ENCODE assay signal across 1 cellular context in genomic region chr5:134758504-134759341, GRCh38.
TF ChIP-seq lines count a peak whose summit lies in the region.

Gene DDX46 (plus strand): TSS chr5:134758779. CDS start chr5:134758939, 160 bp downstream.

TF ChIP-seq in HepG2, 621 proteins besides CTCF, POLR2A, EP300 and RAD21 (continued from another document and continues in another):
- TF ChIP-seq ARID3A (IDR thresholded peaks at IDR 0.05; ENCODE audit: low read depth, low read length) (no peak), STAT5B (CRISPR knock-in tag; IDR thresholded peaks at IDR 0.05) (no peak), ZSCAN31 (CRISPR knock-in tag; IDR thresholded peaks at IDR 0.05; ENCODE audit: low read depth) (peak; percentile 92), ZNF331 (CRISPR knock-in tag; IDR thresholded peaks at IDR 0.05) (peak; percentile 91), RXRA (CRISPR knock-in tag; IDR thresholded peaks at IDR 0.05) (peak; percentile 76; the same call in 1 of the 2 replicates), SOX6 (IDR thresholded peaks at IDR 0.05) (no peak), SOX6 (CRISPR knock-in tag; IDR thresholded peaks at IDR 0.05) (peak; percentile 72), MIXL1 (CRISPR knock-in tag; IDR thresholded peaks at IDR 0.05) (peak; percentile 92), ZNF772 (CRISPR knock-in tag; IDR thresholded peaks at IDR 0.05) (peak; percentile 96), ZNF496 (CRISPR knock-in tag; IDR thresholded peaks at IDR 0.05; ENCODE audit: insufficient replicate concordance) (no peak), NCOA1 (CRISPR knock-in tag; IDR thresholded peaks at IDR 0.05) (no peak), ZBTB46 (CRISPR knock-in tag; IDR thresholded peaks at IDR 0.05; ENCODE audit: borderline replicate concordance) (peak; percentile 41; the same call in 1 of the 2 replicates), ZNF543 (CRISPR knock-in tag; IDR thresholded peaks at IDR 0.05) (peak; percentile 89), IKZF4 (CRISPR knock-in tag; IDR thresholded peaks at IDR 0.05; ENCODE audit: borderline replicate concordance, low read depth, not compliant biosample characterization) (peak; percentile 63), ZNF205 (CRISPR knock-in tag; IDR thresholded peaks at IDR 0.05) (peak; percentile 86; the same call in 1 of the 2 replicates), SSRP1 (CRISPR knock-in tag; IDR thresholded peaks at IDR 0.05) (no peak), SNAPC2 (CRISPR knock-in tag; IDR thresholded peaks at IDR 0.05) (no peak), ZXDC (CRISPR knock-in tag; IDR thresholded peaks at IDR 0.05) (peak; percentile 44; the same call in 1 of the 2 replicates), ZBTB7B (CRISPR knock-in tag; IDR thresholded peaks at IDR 0.05) (no peak; the same call in 1 of the 2 replicates), GPN1 (CRISPR knock-in tag; IDR thresholded peaks at IDR 0.05; ENCODE audit: borderline replicate concordance) (peak; percentile 52; the same call in 1 of the 2 replicates), SP4 (CRISPR knock-in tag; IDR thresholded peaks at IDR 0.05) (peak; percentile 66; the same call in 1 of the 2 replicates), FOXC1 (CRISPR knock-in tag; IDR thresholded peaks at IDR 0.05; ENCODE audit: borderline replicate concordance) (no peak; the same call in none of the 2 replicates), NCOA5 (CRISPR knock-in tag; IDR thresholded peaks at IDR 0.05) (no peak), ZNF547 (CRISPR knock-in tag; IDR thresholded peaks at IDR 0.05) (peak; percentile 80; the same call in 1 of the 2 replicates), ZNF10 (CRISPR knock-in tag; IDR thresholded peaks at IDR 0.05; ENCODE audit: borderline replicate concordance, low read depth) (no peak), REPIN1 (CRISPR knock-in tag; IDR thresholded peaks at IDR 0.05; ENCODE audit: borderline replicate concordance, low read depth) (peak; percentile 97), FOXK1 (CRISPR knock-in tag; IDR thresholded peaks at IDR 0.05; ENCODE audit: borderline replicate concordance, low read depth) (peak; percentile 94), SALL2 (CRISPR knock-in tag; IDR thresholded peaks at IDR 0.05) (peak; percentile 90), ZZZ3 (CRISPR knock-in tag; IDR thresholded peaks at IDR 0.05; ENCODE audit: borderline replicate concordance) (peak; percentile 90; the same call in 1 of the 2 replicates), PHF5A (CRISPR knock-in tag; IDR thresholded peaks at IDR 0.05; ENCODE audit: low read depth, unreplicated experiment) (peak; percentile 58), ZEB1 (IDR thresholded peaks at IDR 0.05; ENCODE audit: insufficient replicate concordance, low read depth) (no peak), ZNF670 (CRISPR knock-in tag; IDR thresholded peaks at IDR 0.05; ENCODE audit: borderline replicate concordance) (peak; percentile 99), POGZ (CRISPR knock-in tag; IDR thresholded peaks at IDR 0.05) (peak; percentile 98), CCAR2 (optimal IDR thresholded peaks at IDR 0.05; ENCODE audit: low read depth, low read length) (no peak), CREM (IDR thresholded peaks at IDR 0.05) (peak; percentile 62), CREM (CRISPR knock-in tag; IDR thresholded peaks at IDR 0.05) (no peak), ZNF770 (CRISPR knock-in tag; IDR thresholded peaks at IDR 0.05) (peak; percentile 81), NPAS2 (CRISPR knock-in tag; IDR thresholded peaks at IDR 0.05; ENCODE audit: borderline replicate concordance) (no peak), BRCA1 (CRISPR knock-in tag; IDR thresholded peaks at IDR 0.05) (0 out of 2 replicates have a peak, but pooled peaks have one; percentile 55), CEBPB (IDR thresholded peaks at IDR 0.05; ENCODE audit: borderline replicate concordance, low read depth, low read length) (no peak), ZNF615 (CRISPR knock-in tag; IDR thresholded peaks at IDR 0.05; ENCODE audit: borderline replicate concordance) (peak; percentile 89; the same call in 1 of the 2 replicates), ZNF790 (CRISPR knock-in tag; IDR thresholded peaks at IDR 0.05; ENCODE audit: borderline replicate concordance) (peak; percentile 97), ZFP36L1 (CRISPR knock-in tag; IDR thresholded peaks at IDR 0.05) (peak; percentile 84), ONECUT2 (CRISPR knock-in tag; IDR thresholded peaks at IDR 0.05) (peak; percentile 16; the same call in 1 of the 2 replicates), PHF20 (CRISPR knock-in tag; IDR thresholded peaks at IDR 0.05) (peak; percentile 96), SIX1 (CRISPR knock-in tag; IDR thresholded peaks at IDR 0.05; ENCODE audit: borderline replicate concordance) (peak; percentile 49; the same call in 1 of the 2 replicates), TBX2 (CRISPR knock-in tag; IDR thresholded peaks at IDR 0.05; ENCODE audit: borderline replicate concordance) (peak; percentile 95), ZNF552 (CRISPR knock-in tag; IDR thresholded peaks at IDR 0.05; ENCODE audit: borderline replicate concordance) (peak; percentile 38; the same call in 1 of the 2 replicates), SP5 (CRISPR knock-in tag; IDR thresholded peaks at IDR 0.05; ENCODE audit: borderline replicate concordance, low read depth) (peak; percentile 73), NR2F1 (CRISPR knock-in tag; IDR thresholded peaks at IDR 0.05) (no peak), TBX3 (IDR thresholded peaks at IDR 0.05; ENCODE audit: borderline replicate concordance) (peak; percentile 34; the same call in 1 of the 2 replicates), ZMAT3 (CRISPR knock-in tag; conservative IDR thresholded peaks at IDR 0.05) (peak; percentile 92), ZIK1 (CRISPR knock-in tag; IDR thresholded peaks at IDR 0.05; ENCODE audit: borderline replicate concordance, low read depth) (peak; percentile 85), ZNF781 (CRISPR knock-in tag; IDR thresholded peaks at IDR 0.05; ENCODE audit: borderline replicate concordance, not compliant biosample characterization) (peak; percentile 82)
- TF ChIP-seq, protein P1, sequence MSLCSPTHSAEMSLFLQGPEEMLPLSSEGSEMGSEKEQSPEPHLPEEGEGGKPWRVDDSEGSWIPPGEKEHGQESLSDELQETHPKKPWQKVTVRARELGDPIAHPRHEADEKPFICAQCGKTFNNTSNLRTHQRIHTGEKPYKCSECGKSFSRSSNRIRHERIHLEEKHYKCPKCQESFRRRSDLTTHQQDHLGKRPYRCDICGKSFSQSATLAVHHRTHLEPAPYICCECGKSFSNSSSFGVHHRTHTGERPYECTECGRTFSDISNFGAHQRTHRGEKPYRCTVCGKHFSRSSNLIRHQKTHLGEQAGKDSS (CRISPR knock-in tag; IDR thresholded peaks at IDR 0.05; ENCODE audit: borderline replicate concordance, low read depth), result peak; percentile 83; the same call in 1 of the 2 replicates
- TF ChIP-seq, protein P2, sequence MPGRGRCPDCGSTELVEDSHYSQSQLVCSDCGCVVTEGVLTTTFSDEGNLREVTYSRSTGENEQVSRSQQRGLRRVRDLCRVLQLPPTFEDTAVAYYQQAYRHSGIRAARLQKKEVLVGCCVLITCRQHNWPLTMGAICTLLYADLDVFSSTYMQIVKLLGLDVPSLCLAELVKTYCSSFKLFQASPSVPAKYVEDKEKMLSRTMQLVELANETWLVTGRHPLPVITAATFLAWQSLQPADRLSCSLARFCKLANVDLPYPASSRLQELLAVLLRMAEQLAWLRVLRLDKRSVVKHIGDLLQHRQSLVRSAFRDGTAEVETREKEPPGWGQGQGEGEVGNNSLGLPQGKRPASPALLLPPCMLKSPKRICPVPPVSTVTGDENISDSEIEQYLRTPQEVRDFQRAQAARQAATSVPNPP (CRISPR knock-in tag; IDR thresholded peaks at IDR 0.05), result peak; percentile 54; the same call in 1 of the 2 replicates
- TF ChIP-seq, protein P3, sequence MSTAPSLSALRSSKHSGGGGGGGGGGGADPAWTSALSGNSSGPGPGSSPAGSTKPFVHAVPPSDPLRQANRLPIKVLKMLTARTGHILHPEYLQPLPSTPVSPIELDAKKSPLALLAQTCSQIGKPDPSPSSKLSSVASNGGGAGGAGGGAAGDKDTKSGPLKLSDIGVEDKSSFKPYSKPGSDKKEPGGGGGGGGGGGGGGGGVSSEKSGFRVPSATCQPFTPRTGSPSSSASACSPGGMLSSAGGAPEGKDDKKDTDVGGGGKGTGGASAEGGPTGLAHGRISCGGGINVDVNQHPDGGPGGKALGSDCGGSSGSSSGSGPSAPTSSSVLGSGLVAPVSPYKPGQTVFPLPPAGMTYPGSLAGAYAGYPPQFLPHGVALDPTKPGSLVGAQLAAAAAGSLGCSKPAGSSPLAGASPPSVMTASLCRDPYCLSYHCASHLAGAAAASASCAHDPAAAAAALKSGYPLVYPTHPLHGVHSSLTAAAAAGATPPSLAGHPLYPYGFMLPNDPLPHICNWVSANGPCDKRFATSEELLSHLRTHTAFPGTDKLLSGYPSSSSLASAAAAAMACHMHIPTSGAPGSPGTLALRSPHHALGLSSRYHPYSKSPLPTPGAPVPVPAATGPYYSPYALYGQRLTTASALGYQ (CRISPR knock-in tag; IDR thresholded peaks at IDR 0.05), result peak; percentile 76; the same call in 1 of the 2 replicates
- TF ChIP-seq, protein P4, sequence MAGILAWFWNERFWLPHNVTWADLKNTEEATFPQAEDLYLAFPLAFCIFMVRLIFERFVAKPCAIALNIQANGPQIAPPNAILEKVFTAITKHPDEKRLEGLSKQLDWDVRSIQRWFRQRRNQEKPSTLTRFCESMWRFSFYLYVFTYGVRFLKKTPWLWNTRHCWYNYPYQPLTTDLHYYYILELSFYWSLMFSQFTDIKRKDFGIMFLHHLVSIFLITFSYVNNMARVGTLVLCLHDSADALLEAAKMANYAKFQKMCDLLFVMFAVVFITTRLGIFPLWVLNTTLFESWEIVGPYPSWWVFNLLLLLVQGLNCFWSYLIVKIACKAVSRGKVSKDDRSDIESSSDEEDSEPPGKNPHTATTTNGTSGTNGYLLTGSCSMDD (CRISPR knock-in tag; IDR thresholded peaks at IDR 0.05), result peak; percentile 69; the same call in 1 of the 2 replicates
- TF ChIP-seq, protein P5, sequence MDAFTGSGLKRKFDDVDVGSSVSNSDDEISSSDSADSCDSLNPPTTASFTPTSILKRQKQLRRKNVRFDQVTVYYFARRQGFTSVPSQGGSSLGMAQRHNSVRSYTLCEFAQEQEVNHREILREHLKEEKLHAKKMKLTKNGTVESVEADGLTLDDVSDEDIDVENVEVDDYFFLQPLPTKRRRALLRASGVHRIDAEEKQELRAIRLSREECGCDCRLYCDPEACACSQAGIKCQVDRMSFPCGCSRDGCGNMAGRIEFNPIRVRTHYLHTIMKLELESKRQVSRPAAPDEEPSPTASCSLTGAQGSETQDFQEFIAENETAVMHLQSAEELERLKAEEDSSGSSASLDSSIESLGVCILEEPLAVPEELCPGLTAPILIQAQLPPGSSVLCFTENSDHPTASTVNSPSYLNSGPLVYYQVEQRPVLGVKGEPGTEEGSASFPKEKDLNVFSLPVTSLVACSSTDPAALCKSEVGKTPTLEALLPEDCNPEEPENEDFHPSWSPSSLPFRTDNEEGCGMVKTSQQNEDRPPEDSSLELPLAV (CRISPR knock-in tag; conservative IDR thresholded peaks at IDR 0.05; ENCODE audit: low read depth), result no peak
